Comparison of ENCODE assay signal across 9 cellular contexts in genomic region chr17:64019486-64020067, GRCh38. TPM values are rescaled to one million over a fixed set of nuclear protein-coding genes. Genes with fewer than 3 reads are reported as not detected.
A peak's percentile ranks its signal among the peaks of the same experiment; 100 is the strongest.
DNase-seq lines count a peak whose midpoint lies in the region; ATAC-seq and TF ChIP-seq lines count a peak whose summit lies in the region.
"Had no signal": no experiment of that assay in that cellular context is flagged by ENCODE, and none has a peak within 500 bp of the region (broad histone marks: within the 10 kb centered on the region; RNA-seq: fewer than 3 reads in every experiment).

No MANE protein-coding gene starts in this region.

- TF ChIP-seq EP300 in transverse colon (IDR thresholded peaks at IDR 0.05; ENCODE audit: low read depth): no peak

- no peaks in the 10 kb centered on the region for H3K27me3 ChIP-seq in SU-DHL-6 (ENCODE audit: low read length)
- H3K27me3 ChIP-seq in transverse colon: no peaks in the 10 kb centered on the region
- H3K27me3 ChIP-seq: BE2C had no signal

- peak overlapping the region; percentile 65 for H3K4me3 ChIP-seq in SU-DHL-6 (ENCODE audit: insufficient read depth, low read length, poor library complexity, severe bottlenecking)
- H3K4me3 ChIP-seq in transverse colon: peak overlapping the region; percentile 6 to 61 (median 30)

- no peak for TF ChIP-seq POLR2A in transverse colon (IDR thresholded peaks at IDR 0.05)

- no peaks in the 10 kb centered on the region for H4K20me1 ChIP-seq in SU-DHL-6 (ENCODE audit: low read depth, low read length)

- peak overlapping the region; percentile 96 for H3K4me3 Mint-ChIP-seq in activated naive CD4-positive, alpha-beta T cell treated with anti-CD3 and anti-CD28 coated beads, Interleukin-2, amount 50 U/mL, for 24 hours

- intact Hi-C loops in transverse colon (cut with DNase I; ENCODE audit: low total_unique reads): loop anchor here (5.0 to 10.0 kb wide), 2 partner anchors 95 to 633 kb away; no protein-coding TSS in a partner anchor

- H3K4me1 Mint-ChIP-seq in activated naive CD4-positive, alpha-beta T cell treated with anti-CD3 and anti-CD28 coated beads, Interleukin-2, amount 50 U/mL, for 24 hours: peaks cover 74% of the 10 kb centered on the region

- no peaks in the 10 kb centered on the region for H3K9me3 Mint-ChIP-seq in activated naive CD4-positive, alpha-beta T cell treated with anti-CD3 and anti-CD28 coated beads, Interleukin-2, amount 50 U/mL, for 24 hours

- peaks cover 0 to 18% (median 0%) of the 10 kb centered on the region in 4 donors for H3K4me1 ChIP-seq in transverse colon
- H3K4me1 ChIP-seq: BE2C had no signal

- DNase-seq in activated naive CD4-positive, alpha-beta T cell (lab: John Stamatoyannopoulos, UW): no peak
- DNase-seq in left lobe of liver (ENCODE audit: low spot score) (peak; percentile 12), transverse colon (no peak), DMS153 (lab: John Stamatoyannopoulos, UW) (no peak)
- DNase-seq: BE2C had no signal

- in situ Hi-C loops in transverse colon (cut with MboI; ENCODE audit: low pct_ligation_motif_present in 1 of 4, low pct_unique_long_range_greater_than_20kb in 1 of 4, low sequenced_read_pairs in 3 of 4): loop anchor here in 3 of 4 donors (10.0 to 25.0 kb wide), 4 partner anchors 95 to 115 kb away; partner anchors contain the start of genes CSHL1 (in 2 of the 3), ERN1 (in 2 of the 3) and GH1 (in 2 of the 3)

- ATAC-seq in left lobe of liver (no peak), HG03108 (IDR thresholded peaks at IDR 0.05; ENCODE audit: unreplicated experiment) (no peak), HG02798 (IDR thresholded peaks at IDR 0.05; ENCODE audit: poor library complexity, unreplicated experiment) (no peak)

- TF ChIP-seq CTCF in SU-DHL-6 (IDR thresholded peaks at IDR 0.05; ENCODE audit: insufficient read depth, low read length, poor library complexity, severe bottlenecking) (no peak), transverse colon (IDR thresholded peaks at IDR 0.05) (no peak)

- H3F3A ChIP-seq in SU-DHL-6 (ENCODE audit: insufficient read depth): peaks cover 72% of the 10 kb centered on the region

- H3K9me3 ChIP-seq in SU-DHL-6 (ENCODE audit: insufficient read depth, low read length) (no peaks in the 10 kb centered on the region), transverse colon (no peaks in the 10 kb centered on the region)
- H3K9me3 ChIP-seq: BE2C had no signal

- H3K27me3 Mint-ChIP-seq in activated naive CD4-positive, alpha-beta T cell treated with anti-CD3 and anti-CD28 coated beads, Interleukin-2, amount 50 U/mL, for 24 hours: no peaks in the 10 kb centered on the region

- H3K4me2 ChIP-seq in SU-DHL-6 (ENCODE audit: low read depth, low read length, poor library complexity, severe bottlenecking): peak overlapping the region; percentile 99

- H3K27ac Mint-ChIP-seq in activated naive CD4-positive, alpha-beta T cell treated with anti-CD3 and anti-CD28 coated beads, Interleukin-2, amount 50 U/mL, for 24 hours: peak overlapping the region; percentile 97

- peaks cover 6% of the 10 kb centered on the region for H3K36me3 Mint-ChIP-seq in activated naive CD4-positive, alpha-beta T cell treated with anti-CD3 and anti-CD28 coated beads, Interleukin-2, amount 50 U/mL, for 24 hours

- H3K27ac ChIP-seq in SU-DHL-6 (ENCODE audit: low read depth, low read length) (peak overlapping the region; percentile 98), transverse colon (peak overlapping the region; percentile 74 to 84 (median 78))

- peaks cover 42% of the 10 kb centered on the region for H3K79me2 ChIP-seq in SU-DHL-6 (ENCODE audit: insufficient read depth, low read length)

- H3K36me3 ChIP-seq in SU-DHL-6 (ENCODE audit: low read length) (no peaks in the 10 kb centered on the region), transverse colon (no peaks in the 10 kb centered on the region)
- H3K36me3 ChIP-seq: BE2C had no signal

- H3K9me2 ChIP-seq in SU-DHL-6 (replicated peaks; ENCODE audit: insufficient read depth, low read length): no peaks in the 10 kb centered on the region

- 61 to 62% methylated on average over 10 to 11 of the region's 11 CpGs for WGBS in transverse colon (ENCODE audit: low coverage in 1 of 2), 2 donors

- H3K9ac ChIP-seq in SU-DHL-6 (ENCODE audit: low read length): peak overlapping the region; percentile 80

- H2AFZ ChIP-seq in SU-DHL-6 (ENCODE audit: low read depth, low read length, severe bottlenecking): peak overlapping the region; percentile 4

RNA-seq across cellular contexts. Expression of gene ICAM2, which starts 0.9 kb away (rescaled TPM):
- total RNA-seq in left lobe of liver (5.3 TPM), transverse colon (10 to 100 TPM in 1 of 4 donors, 1 to 10 TPM in 2, not detected in 1; 6.4 to 24.3 (median 9.3) TPM)

RNA-seq across cellular contexts. Expression of gene PRR29, which starts 21.4 kb away (rescaled TPM):
- total RNA-seq in left lobe of liver (0.18 TPM), transverse colon (not detected)

RNA-seq across cellular contexts. Expression of gene SCN4A, which starts 46.9 kb away (rescaled TPM):
- 0.10 TPM for total RNA-seq in left lobe of liver
- total RNA-seq in transverse colon: under 1 TPM in 3 of 4 donors, not detected in 1; 0.14 to 0.48 (median 0.20) TPM
